Comparison of ENCODE assay signal across 1 cellular context in the genomic region with DNA sequence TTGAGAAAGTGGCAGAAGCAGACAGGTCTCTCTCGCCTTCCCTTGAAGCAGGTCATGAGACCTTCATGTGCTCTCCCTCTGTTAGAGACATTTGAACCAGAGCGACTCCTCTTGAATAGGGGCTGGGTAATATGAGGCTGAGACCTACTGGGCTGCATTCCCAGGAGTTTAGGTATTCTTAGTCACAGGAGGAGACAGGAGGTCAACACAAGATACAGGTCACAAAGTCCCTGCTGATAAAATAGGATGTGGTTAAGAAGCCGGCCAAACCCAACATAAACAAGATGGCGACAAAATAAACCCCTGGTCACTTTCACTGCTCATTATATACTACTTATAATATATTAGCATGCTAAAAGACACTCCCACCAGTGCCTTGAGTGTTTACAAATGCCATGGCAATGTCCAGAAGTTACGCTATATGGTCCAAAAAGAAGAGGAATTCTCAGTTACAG.
TF ChIP-seq lines count a peak whose summit lies in the region.

No MANE protein-coding gene starts in this region.

TF ChIP-seq in K562, 482 proteins besides CTCF, POLR2A, EP300 and RAD21 (continued from another document and continues in another):
- TF ChIP-seq RCOR1 (IDR thresholded peaks at IDR 0.05; ENCODE audit: borderline replicate concordance in 1 of 2, low read depth in 2 of 2, low read length in 2 of 2), result peak in 1 of 2 experiments; percentile 22; a peak in 1 of 4 replicates
- TF ChIP-seq IRF2 (CRISPR knock-in tag; IDR thresholded peaks at IDR 0.05), result no peak
- TF ChIP-seq SMARCB1 (IDR thresholded peaks at IDR 0.05; ENCODE audit: insufficient read length, low read depth), result no peak
- TF ChIP-seq ARID1B (IDR thresholded peaks at IDR 0.05), result peak; percentile 54
- TF ChIP-seq FOXJ3 (CRISPR knock-in tag; IDR thresholded peaks at IDR 0.05), result no peak
- TF ChIP-seq NELFE (IDR thresholded peaks at IDR 0.05; ENCODE audit: insufficient read depth, insufficient read length), result no peak
- no peak for TF ChIP-seq ZNF785 (CRISPR knock-in tag; IDR thresholded peaks at IDR 0.05)
- no peak for TF ChIP-seq ZSCAN32 (CRISPR knock-in tag; IDR thresholded peaks at IDR 0.05)
- TF ChIP-seq, protein P1, sequence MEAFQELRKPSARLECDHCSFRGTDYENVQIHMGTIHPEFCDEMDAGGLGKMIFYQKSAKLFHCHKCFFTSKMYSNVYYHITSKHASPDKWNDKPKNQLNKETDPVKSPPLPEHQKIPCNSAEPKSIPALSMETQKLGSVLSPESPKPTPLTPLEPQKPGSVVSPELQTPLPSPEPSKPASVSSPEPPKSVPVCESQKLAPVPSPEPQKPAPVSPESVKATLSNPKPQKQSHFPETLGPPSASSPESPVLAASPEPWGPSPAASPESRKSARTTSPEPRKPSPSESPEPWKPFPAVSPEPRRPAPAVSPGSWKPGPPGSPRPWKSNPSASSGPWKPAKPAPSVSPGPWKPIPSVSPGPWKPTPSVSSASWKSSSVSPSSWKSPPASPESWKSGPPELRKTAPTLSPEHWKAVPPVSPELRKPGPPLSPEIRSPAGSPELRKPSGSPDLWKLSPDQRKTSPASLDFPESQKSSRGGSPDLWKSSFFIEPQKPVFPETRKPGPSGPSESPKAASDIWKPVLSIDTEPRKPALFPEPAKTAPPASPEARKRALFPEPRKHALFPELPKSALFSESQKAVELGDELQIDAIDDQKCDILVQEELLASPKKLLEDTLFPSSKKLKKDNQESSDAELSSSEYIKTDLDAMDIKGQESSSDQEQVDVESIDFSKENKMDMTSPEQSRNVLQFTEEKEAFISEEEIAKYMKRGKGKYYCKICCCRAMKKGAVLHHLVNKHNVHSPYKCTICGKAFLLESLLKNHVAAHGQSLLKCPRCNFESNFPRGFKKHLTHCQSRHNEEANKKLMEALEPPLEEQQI (IDR thresholded peaks at IDR 0.05), result no peak
- no peak for TF ChIP-seq ZNF561 (CRISPR knock-in tag; conservative IDR thresholded peaks at IDR 0.05)
- TF ChIP-seq ZNF311 (CRISPR knock-in tag; IDR thresholded peaks at IDR 0.05), result no peak
- peak in 1 of 3 experiments; percentile 63 for TF ChIP-seq YY1 (IDR thresholded peaks at IDR 0.05; ENCODE audit: borderline replicate concordance in 1 of 3, control insufficient read depth in 1 of 3, extremely low read depth in 1 of 3, insufficient read depth in 3 of 3, insufficient read length in 1 of 3, insufficient replicate concordance in 2 of 3, low read depth in 1 of 3, low read length in 2 of 3)
- TF ChIP-seq TSC22D4 (tag; IDR thresholded peaks at IDR 0.05), result no peak
- no peak for TF ChIP-seq U2AF2 (optimal IDR thresholded peaks at IDR 0.05; ENCODE audit: low read depth, low read length)
- TF ChIP-seq MTF1 (CRISPR knock-in tag; IDR thresholded peaks at IDR 0.05; ENCODE audit: borderline replicate concordance), result no peak
- TF ChIP-seq SIN3A (IDR thresholded peaks at IDR 0.05; ENCODE audit: borderline replicate concordance in 2 of 2, control insufficient read depth in 1 of 2, low read depth in 2 of 2, low read length in 2 of 2), result no peak
- no peak for TF ChIP-seq KLF16 (IDR thresholded peaks at IDR 0.05)
- TF ChIP-seq ZNF263 (CRISPR knock-in tag; IDR thresholded peaks at IDR 0.05; ENCODE audit: borderline replicate concordance), result no peak
- no peak for TF ChIP-seq MCM3 (IDR thresholded peaks at IDR 0.05)
- TF ChIP-seq, protein P2, sequence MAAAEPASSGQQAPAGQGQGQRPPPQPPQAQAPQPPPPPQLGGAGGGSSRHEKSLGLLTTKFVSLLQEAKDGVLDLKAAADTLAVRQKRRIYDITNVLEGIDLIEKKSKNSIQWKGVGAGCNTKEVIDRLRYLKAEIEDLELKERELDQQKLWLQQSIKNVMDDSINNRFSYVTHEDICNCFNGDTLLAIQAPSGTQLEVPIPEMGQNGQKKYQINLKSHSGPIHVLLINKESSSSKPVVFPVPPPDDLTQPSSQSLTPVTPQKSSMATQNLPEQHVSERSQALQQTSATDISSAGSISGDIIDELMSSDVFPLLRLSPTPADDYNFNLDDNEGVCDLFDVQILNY (CRISPR knock-in tag; IDR thresholded peaks at IDR 0.05), result no peak
- no peak for TF ChIP-seq ZNF79 (CRISPR knock-in tag; IDR thresholded peaks at IDR 0.05; ENCODE audit: low read depth)
- peak; percentile 46; the same call in 1 of the 2 replicates for TF ChIP-seq L3MBTL2 (IDR thresholded peaks at IDR 0.05)
- TF ChIP-seq, protein P3, sequence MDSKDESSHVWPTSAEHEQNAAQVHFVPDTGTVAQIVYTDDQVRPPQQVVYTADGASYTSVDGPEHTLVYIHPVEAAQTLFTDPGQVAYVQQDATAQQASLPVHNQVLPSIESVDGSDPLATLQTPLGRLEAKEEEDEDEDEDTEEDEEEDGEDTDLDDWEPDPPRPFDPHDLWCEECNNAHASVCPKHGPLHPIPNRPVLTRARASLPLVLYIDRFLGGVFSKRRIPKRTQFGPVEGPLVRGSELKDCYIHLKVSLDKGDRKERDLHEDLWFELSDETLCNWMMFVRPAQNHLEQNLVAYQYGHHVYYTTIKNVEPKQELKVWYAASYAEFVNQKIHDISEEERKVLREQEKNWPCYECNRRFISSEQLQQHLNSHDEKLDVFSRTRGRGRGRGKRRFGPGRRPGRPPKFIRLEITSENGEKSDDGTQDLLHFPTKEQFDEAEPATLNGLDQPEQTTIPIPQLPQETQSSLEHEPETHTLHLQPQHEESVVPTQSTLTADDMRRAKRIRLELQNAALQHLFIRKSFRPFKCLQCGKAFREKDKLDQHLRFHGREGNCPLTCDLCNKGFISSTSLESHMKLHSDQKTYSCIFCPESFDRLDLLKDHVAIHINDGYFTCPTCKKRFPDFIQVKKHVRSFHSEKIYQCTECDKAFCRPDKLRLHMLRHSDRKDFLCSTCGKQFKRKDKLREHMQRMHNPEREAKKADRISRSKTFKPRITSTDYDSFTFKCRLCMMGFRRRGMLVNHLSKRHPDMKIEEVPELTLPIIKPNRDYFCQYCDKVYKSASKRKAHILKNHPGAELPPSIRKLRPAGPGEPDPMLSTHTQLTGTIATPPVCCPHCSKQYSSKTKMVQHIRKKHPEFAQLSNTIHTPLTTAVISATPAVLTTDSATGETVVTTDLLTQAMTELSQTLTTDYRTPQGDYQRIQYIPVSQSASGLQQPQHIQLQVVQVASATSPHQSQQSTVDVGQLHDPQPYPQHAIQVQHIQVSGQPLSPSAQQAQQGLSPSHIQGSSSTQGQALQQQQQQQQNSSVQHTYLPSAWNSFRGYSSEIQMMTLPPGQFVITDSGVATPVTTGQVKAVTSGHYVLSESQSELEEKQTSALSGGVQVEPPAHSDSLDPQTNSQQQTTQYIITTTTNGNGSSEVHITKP (IDR thresholded peaks at IDR 0.05; ENCODE audit: partially characterized antibody), result no peak
- TF ChIP-seq NBN (IDR thresholded peaks at IDR 0.05; ENCODE audit: low read depth), result no peak
- TF ChIP-seq, protein P4, sequence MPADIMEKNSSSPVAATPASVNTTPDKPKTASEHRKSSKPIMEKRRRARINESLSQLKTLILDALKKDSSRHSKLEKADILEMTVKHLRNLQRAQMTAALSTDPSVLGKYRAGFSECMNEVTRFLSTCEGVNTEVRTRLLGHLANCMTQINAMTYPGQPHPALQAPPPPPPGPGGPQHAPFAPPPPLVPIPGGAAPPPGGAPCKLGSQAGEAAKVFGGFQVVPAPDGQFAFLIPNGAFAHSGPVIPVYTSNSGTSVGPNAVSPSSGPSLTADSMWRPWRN (IDR thresholded peaks at IDR 0.05; ENCODE audit: low read depth), result no peak
- peak; percentile 22 for TF ChIP-seq CCNT2 (IDR thresholded peaks at IDR 0.05; ENCODE audit: borderline replicate concordance, extremely low read depth, insufficient read length, low read depth, low read length)
- no peak for TF ChIP-seq SIRT6 (IDR thresholded peaks at IDR 0.05; ENCODE audit: low read depth, low read length)
- TF ChIP-seq, protein P5, sequence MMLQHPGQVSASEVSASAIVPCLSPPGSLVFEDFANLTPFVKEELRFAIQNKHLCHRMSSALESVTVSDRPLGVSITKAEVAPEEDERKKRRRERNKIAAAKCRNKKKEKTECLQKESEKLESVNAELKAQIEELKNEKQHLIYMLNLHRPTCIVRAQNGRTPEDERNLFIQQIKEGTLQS (IDR thresholded peaks at IDR 0.05), result no peak
- TF ChIP-seq, protein P5 (CRISPR knock-in tag; conservative IDR thresholded peaks at IDR 0.05), result no peak
- no peak for TF ChIP-seq KAT8 (IDR thresholded peaks at IDR 0.05; ENCODE audit: low read depth)
- TF ChIP-seq, protein P6, sequence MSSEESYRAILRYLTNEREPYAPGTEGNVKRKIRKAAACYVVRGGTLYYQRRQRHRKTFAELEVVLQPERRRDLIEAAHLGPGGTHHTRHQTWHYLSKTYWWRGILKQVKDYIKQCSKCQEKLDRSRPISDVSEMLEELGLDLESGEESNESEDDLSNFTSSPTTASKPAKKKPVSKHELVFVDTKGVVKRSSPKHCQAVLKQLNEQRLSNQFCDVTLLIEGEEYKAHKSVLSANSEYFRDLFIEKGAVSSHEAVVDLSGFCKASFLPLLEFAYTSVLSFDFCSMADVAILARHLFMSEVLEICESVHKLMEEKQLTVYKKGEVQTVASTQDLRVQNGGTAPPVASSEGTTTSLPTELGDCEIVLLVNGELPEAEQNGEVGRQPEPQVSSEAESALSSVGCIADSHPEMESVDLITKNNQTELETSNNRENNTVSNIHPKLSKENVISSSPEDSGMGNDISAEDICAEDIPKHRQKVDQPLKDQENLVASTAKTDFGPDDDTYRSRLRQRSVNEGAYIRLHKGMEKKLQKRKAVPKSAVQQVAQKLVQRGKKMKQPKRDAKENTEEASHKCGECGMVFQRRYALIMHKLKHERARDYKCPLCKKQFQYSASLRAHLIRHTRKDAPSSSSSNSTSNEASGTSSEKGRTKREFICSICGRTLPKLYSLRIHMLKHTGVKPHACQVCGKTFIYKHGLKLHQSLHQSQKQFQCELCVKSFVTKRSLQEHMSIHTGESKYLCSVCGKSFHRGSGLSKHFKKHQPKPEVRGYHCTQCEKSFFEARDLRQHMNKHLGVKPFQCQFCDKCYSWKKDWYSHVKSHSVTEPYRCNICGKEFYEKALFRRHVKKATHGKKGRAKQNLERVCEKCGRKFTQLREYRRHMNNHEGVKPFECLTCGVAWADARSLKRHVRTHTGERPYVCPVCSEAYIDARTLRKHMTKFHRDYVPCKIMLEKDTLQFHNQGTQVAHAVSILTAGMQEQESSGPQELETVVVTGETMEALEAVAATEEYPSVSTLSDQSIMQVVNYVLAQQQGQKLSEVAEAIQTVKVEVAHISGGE (CRISPR knock-in tag; IDR thresholded peaks at IDR 0.05), result no peak
- no peak for TF ChIP-seq FOXA1 (IDR thresholded peaks at IDR 0.05; ENCODE audit: borderline replicate concordance)
- TF ChIP-seq FOXA3 (CRISPR knock-in tag; conservative IDR thresholded peaks at IDR 0.05 in 1 of 2, IDR thresholded peaks at IDR 0.05 in 1 of 2), result 0 out of 4 replicates have a peak, but pooled peaks of 1 of the 2 experiments have one; percentile 6
- TF ChIP-seq HIVEP1 (CRISPR knock-in tag; IDR thresholded peaks at IDR 0.05), result no peak
- TF ChIP-seq, protein P7, sequence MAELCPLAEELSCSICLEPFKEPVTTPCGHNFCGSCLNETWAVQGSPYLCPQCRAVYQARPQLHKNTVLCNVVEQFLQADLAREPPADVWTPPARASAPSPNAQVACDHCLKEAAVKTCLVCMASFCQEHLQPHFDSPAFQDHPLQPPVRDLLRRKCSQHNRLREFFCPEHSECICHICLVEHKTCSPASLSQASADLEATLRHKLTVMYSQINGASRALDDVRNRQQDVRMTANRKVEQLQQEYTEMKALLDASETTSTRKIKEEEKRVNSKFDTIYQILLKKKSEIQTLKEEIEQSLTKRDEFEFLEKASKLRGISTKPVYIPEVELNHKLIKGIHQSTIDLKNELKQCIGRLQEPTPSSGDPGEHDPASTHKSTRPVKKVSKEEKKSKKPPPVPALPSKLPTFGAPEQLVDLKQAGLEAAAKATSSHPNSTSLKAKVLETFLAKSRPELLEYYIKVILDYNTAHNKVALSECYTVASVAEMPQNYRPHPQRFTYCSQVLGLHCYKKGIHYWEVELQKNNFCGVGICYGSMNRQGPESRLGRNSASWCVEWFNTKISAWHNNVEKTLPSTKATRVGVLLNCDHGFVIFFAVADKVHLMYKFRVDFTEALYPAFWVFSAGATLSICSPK (IDR thresholded peaks at IDR 0.05; ENCODE audit: borderline replicate concordance), result no peak
- TF ChIP-seq, protein P8, sequence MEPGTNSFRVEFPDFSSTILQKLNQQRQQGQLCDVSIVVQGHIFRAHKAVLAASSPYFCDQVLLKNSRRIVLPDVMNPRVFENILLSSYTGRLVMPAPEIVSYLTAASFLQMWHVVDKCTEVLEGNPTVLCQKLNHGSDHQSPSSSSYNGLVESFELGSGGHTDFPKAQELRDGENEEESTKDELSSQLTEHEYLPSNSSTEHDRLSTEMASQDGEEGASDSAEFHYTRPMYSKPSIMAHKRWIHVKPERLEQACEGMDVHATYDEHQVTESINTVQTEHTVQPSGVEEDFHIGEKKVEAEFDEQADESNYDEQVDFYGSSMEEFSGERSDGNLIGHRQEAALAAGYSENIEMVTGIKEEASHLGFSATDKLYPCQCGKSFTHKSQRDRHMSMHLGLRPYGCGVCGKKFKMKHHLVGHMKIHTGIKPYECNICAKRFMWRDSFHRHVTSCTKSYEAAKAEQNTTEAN (CRISPR knock-in tag; IDR thresholded peaks at IDR 0.05), result no peak
- no peak for TF ChIP-seq CCAR2 (IDR thresholded peaks at IDR 0.05; ENCODE audit: low read depth, low read length)
- TF ChIP-seq, protein P9, sequence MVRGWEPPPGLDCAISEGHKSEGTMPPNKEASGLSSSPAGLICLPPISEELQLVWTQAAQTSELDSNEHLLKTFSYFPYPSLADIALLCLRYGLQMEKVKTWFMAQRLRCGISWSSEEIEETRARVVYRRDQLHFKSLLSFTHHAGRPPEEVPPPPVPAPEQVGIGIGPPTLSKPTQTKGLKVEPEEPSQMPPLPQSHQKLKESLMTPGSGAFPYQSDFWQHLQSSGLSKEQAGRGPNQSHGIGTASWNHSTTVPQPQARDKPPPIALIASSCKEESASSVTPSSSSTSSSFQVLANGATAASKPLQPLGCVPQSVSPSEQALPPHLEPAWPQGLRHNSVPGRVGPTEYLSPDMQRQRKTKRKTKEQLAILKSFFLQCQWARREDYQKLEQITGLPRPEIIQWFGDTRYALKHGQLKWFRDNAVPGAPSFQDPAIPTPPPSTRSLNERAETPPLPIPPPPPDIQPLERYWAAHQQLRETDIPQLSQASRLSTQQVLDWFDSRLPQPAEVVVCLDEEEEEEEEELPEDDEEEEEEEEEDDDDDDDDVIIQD (CRISPR knock-in tag; IDR thresholded peaks at IDR 0.05), result no peak
- no peak for TF ChIP-seq SMARCA5 (IDR thresholded peaks at IDR 0.05)
- no peak for TF ChIP-seq SMAD2 (IDR thresholded peaks at IDR 0.05; ENCODE audit: low read depth, low read length)
- TF ChIP-seq, protein P10, sequence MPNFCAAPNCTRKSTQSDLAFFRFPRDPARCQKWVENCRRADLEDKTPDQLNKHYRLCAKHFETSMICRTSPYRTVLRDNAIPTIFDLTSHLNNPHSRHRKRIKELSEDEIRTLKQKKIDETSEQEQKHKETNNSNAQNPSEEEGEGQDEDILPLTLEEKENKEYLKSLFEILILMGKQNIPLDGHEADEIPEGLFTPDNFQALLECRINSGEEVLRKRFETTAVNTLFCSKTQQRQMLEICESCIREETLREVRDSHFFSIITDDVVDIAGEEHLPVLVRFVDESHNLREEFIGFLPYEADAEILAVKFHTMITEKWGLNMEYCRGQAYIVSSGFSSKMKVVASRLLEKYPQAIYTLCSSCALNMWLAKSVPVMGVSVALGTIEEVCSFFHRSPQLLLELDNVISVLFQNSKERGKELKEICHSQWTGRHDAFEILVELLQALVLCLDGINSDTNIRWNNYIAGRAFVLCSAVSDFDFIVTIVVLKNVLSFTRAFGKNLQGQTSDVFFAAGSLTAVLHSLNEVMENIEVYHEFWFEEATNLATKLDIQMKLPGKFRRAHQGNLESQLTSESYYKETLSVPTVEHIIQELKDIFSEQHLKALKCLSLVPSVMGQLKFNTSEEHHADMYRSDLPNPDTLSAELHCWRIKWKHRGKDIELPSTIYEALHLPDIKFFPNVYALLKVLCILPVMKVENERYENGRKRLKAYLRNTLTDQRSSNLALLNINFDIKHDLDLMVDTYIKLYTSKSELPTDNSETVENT (CRISPR knock-in tag; IDR thresholded peaks at IDR 0.05), result no peak
